In genomic region chr9:16515879-16516289, GRCh38 we compare ENCODE assay signal across 10 cellular contexts.
DNase-seq lines count a peak whose midpoint lies in the region; ATAC-seq and TF ChIP-seq lines count a peak whose summit lies in the region.
"Had no signal": no experiment of that assay in that cellular context is flagged by ENCODE, and none has a peak within 500 bp of the region (broad histone marks: within the 10 kb centered on the region; RNA-seq: fewer than 3 reads in every experiment).

No MANE protein-coding gene starts in this region.

- no peaks in the 10 kb centered on the region for H3K36me3 ChIP-seq in HUES6 (ENCODE audit: control insufficient read depth, insufficient read depth, low read length)
- no peaks in the 10 kb centered on the region for H3K36me3 ChIP-seq in stomach

- peaks cover 57% of the 10 kb centered on the region for H3K4me1 ChIP-seq in HUES6 (ENCODE audit: control insufficient read depth, insufficient read depth, low read length)
- H3K4me1 ChIP-seq in stomach: peaks cover 0 to 27% (median 13%) of the 10 kb centered on the region in 4 donors

- no peak for TF ChIP-seq CTCF in stomach (IDR thresholded peaks at IDR 0.05)

- no peak overlapping the region for H3K27ac Mint-ChIP-seq in activated CD8-positive, alpha-beta memory T cell treated with anti-CD3 and anti-CD28 coated beads, Interleukin-2, amount 10 ng/mL, durations not matched to agents 7 days and 5 days
- H3K27ac Mint-ChIP-seq: stimulated activated effector memory CD8-positive, alpha-beta T cell treated with anti-CD3 and anti-CD28 coated beads, Interleukin-12 subunit alpha, Interleukin-12 subunit beta, amount 100 ng/mL, for 72 hours had no signal

- TF ChIP-seq POLR2A in stomach (IDR thresholded peaks at IDR 0.05): no peak

- no peak for TF ChIP-seq EP300 in stomach (IDR thresholded peaks at IDR 0.05)

- peaks cover 3% of the 10 kb centered on the region for H3K9me3 Mint-ChIP-seq in activated CD8-positive, alpha-beta memory T cell treated with anti-CD3 and anti-CD28 coated beads, Interleukin-2, amount 10 ng/mL, durations not matched to agents 7 days and 5 days (ENCODE audit: low read depth)

- DNase-seq in brain pericyte (ENCODE audit: low read depth, low spot score) (peak; percentile 66), iris pigment epithelial cell (ENCODE audit: low read depth) (peak; percentile 83), stomach (no peak), SHP77 treated with DMSO at 0.1 percent for 48 hours (lab: John Stamatoyannopoulos, UW) (no peak)
- no peak for DNase-seq in activated CD8-positive, alpha-beta memory T cell treated with anti-CD3 and anti-CD28 coated beads, Interleukin-2, amount 10 ng/mL, durations not matched to agents 7 days and 5 days

- H3K9me3 ChIP-seq in HUES6 (ENCODE audit: control insufficient read depth, insufficient read depth, low read depth, low read length) (no peaks in the 10 kb centered on the region), stomach (no peaks in the 10 kb centered on the region)

- intact Hi-C loops in stomach (cut with DNase I; ENCODE audit: low total_unique reads): no loop called here

- H3K27me3 Mint-ChIP-seq in activated CD8-positive, alpha-beta memory T cell treated with anti-CD3 and anti-CD28 coated beads, Interleukin-2, amount 10 ng/mL, durations not matched to agents 7 days and 5 days: no peaks in the 10 kb centered on the region

- no peak overlapping the region for H3K4me3 Mint-ChIP-seq in activated CD8-positive, alpha-beta memory T cell treated with anti-CD3 and anti-CD28 coated beads, Interleukin-2, amount 10 ng/mL, durations not matched to agents 7 days and 5 days
- H3K4me3 Mint-ChIP-seq: stimulated activated effector memory CD8-positive, alpha-beta T cell treated with anti-CD3 and anti-CD28 coated beads, Interleukin-12 subunit alpha, Interleukin-12 subunit beta, amount 100 ng/mL, for 72 hours had no signal

- 38 to 56% (median 47%) methylated on average over 3 of the region's 3 CpGs for WGBS in stomach, 5 donors

- no peak for ATAC-seq in activated CD8-positive, alpha-beta memory T cell treated with anti-CD3 and anti-CD28 coated beads, Interleukin-2, amount 10 ng/mL, durations not matched to agents 7 days and 5 days
- ATAC-seq in GM18870 (IDR thresholded peaks at IDR 0.05; ENCODE audit: unreplicated experiment) (no peak), HG03469 (IDR thresholded peaks at IDR 0.05; ENCODE audit: unreplicated experiment) (no peak)
- ATAC-seq: stimulated activated effector memory CD8-positive, alpha-beta T cell treated with anti-CD3 and anti-CD28 coated beads, Interleukin-12 subunit alpha, Interleukin-12 subunit beta, amount 100 ng/mL, for 72 hours had no signal

- H3K4me1 Mint-ChIP-seq in activated CD8-positive, alpha-beta memory T cell treated with anti-CD3 and anti-CD28 coated beads, Interleukin-2, amount 10 ng/mL, durations not matched to agents 7 days and 5 days: no peaks in the 10 kb centered on the region
- H3K4me1 Mint-ChIP-seq: stimulated activated effector memory CD8-positive, alpha-beta T cell treated with anti-CD3 and anti-CD28 coated beads, Interleukin-12 subunit alpha, Interleukin-12 subunit beta, amount 100 ng/mL, for 72 hours had no signal

- peak overlapping the region; percentile 22; the same call in 1 of the 2 replicates for H3K4me3 ChIP-seq in HUES6 (ENCODE audit: low read depth, low read length)
- no peak overlapping the region for H3K4me3 ChIP-seq in stomach
- H3K4me3 ChIP-seq: coronary artery had no signal

- CTCF ChIA-PET in activated CD8-positive, alpha-beta memory T cell treated with anti-CD3 and anti-CD28 coated beads, Interleukin-2, amount 10 ng/mL, durations not matched to agents 7 days and 5 days (lab: Charles Lee): no interaction called here

- H3K27me3 ChIP-seq in HUES6 (ENCODE audit: control insufficient read depth, insufficient read depth, low read length) (no peaks in the 10 kb centered on the region), stomach (no peaks in the 10 kb centered on the region)

- H3K9ac ChIP-seq in HUES6 (ENCODE audit: low read length): peak overlapping the region; percentile 27

- H3K27ac ChIP-seq in HUES6 (ENCODE audit: low read depth, low read length) (peak overlapping the region; percentile 67; the same call in 1 of the 2 replicates), stomach (peak overlapping the region in 4 of 5 donors; percentile 22 to 59 (median 44))
- H3K27ac ChIP-seq: coronary artery had no signal

- no peaks in the 10 kb centered on the region for H3K36me3 Mint-ChIP-seq in activated CD8-positive, alpha-beta memory T cell treated with anti-CD3 and anti-CD28 coated beads, Interleukin-2, amount 10 ng/mL, durations not matched to agents 7 days and 5 days
- H3K36me3 Mint-ChIP-seq: stimulated activated effector memory CD8-positive, alpha-beta T cell treated with anti-CD3 and anti-CD28 coated beads, Interleukin-12 subunit alpha, Interleukin-12 subunit beta, amount 100 ng/mL, for 72 hours had no signal

Comparison
In these comparisons a context has a peak if more than half of its experiments do, and no peak if none do; other contexts are left out.
1. DNase-seq: peak in brain pericyte (single experiment) and iris pigment epithelial cell (single experiment); none in stomach (single experiment), activated CD8-positive, alpha-beta memory T cell treated with anti-CD3 and anti-CD28 coated beads, Interleukin-2, amount 10 ng/mL, durations not matched to agents 7 days and 5 days (single experiment) and SHP77 treated with DMSO at 0.1 percent for 48 hours (single experiment).